In the genomic region with DNA sequence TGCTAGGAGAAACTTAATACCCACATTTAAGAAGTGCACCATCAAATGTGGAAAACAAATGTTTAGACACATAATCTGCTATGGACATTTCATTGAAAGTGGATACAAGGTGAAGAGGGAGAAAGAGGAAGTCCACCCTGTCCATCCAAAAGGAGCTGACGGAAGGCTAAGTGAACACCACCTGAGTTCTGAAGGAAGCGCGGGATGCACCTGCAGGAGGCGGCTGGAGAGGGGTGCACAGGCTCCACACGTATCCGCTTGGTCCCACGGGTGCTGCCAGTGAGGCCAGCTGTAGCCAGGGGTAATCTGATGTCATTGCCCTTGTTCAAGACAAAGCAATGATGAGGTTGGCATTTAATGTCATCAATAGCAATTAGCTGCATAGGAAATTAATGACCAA, we compare ENCODE assay signal across 37 cellular contexts.
"Had no signal": no experiment of that assay in that cellular context is flagged by ENCODE, and none has a peak within 500 bp of the region (broad histone marks: within the 10 kb centered on the region; RNA-seq: fewer than 3 reads in every experiment).

No MANE protein-coding gene starts in this region.

- H3K27me3 ChIP-seq: adrenal gland, body of pancreas, brain microvascular endothelial cell, breast epithelium had no signal

- H3K36me3 ChIP-seq: adrenal gland, brain microvascular endothelial cell, breast epithelium had no signal

- H3K4me1 ChIP-seq: adrenal gland, body of pancreas, breast epithelium had no signal

- H3K27ac ChIP-seq: adrenal gland, body of pancreas, brain microvascular endothelial cell, breast epithelium, VCaP had no signal

- FAIRE-seq: astrocyte, TTC549 had no signal

- ATAC-seq: activated CD8-positive, alpha-beta T cell treated with anti-CD3 and anti-CD28 coated beads for 36 hours; activated naive CD4-positive, alpha-beta T cell treated with anti-CD3 and anti-CD28 coated beads, Interleukin-2, amount 50 U/mL, for 72 hours; activated T-cell treated with anti-CD3 and anti-CD28 coated beads, Interleukin-2, amount 50 U/mL, for 4 hours; activated T-cell treated with anti-CD3 and anti-CD28 coated beads, Interleukin-2, amount 50 U/mL, for 72 hours; activated T-helper 17 cell treated with anti-CD3 and anti-CD28 coated beads, Interleukin-2, amount 50 U/mL, for 72 hours; body of pancreas had no signal

- H3K4me1 Mint-ChIP-seq: activated B cell treated with CpG ODN at 0.5 μM for 24 hours; activated CD4-positive, alpha-beta T cell treated with anti-CD3 and anti-CD28 coated beads, Interleukin-2, amount 10 ng/mL, durations not matched to agents 24 days and 14 days; activated naive CD8-positive, alpha-beta T cell treated with anti-CD3 and anti-CD28 coated beads for 36 hours; activated T-helper 17 cell treated with anti-CD3 and anti-CD28 coated beads, Interleukin-2, amount 50 U/mL, for 72 hours had no signal

- H3K9me3 ChIP-seq: adrenal gland, body of pancreas, breast epithelium had no signal

- H3K4me3 Mint-ChIP-seq: activated B cell treated with CpG ODN at 0.5 μM for 24 hours; activated CD4-positive, alpha-beta memory T cell treated with anti-CD3 and anti-CD28 coated beads for 36 hours; activated CD4-positive, alpha-beta T cell treated with anti-CD3 and anti-CD28 coated beads, Interleukin-2, amount 10 ng/mL, durations not matched to agents 24 days and 14 days; activated CD8-positive, alpha-beta T cell treated with anti-CD3 and anti-CD28 coated beads for 36 hours; activated naive CD4-positive, alpha-beta T cell treated with anti-CD3 and anti-CD28 coated beads for 36 hours; activated naive CD8-positive, alpha-beta T cell treated with anti-CD3 and anti-CD28 coated beads for 36 hours; activated T-cell treated with anti-CD3 and anti-CD28 coated beads, Interleukin-2, amount 50 U/mL, for 4 hours; activated T-cell treated with anti-CD3 and anti-CD28 coated beads, Interleukin-2, amount 50 U/mL, for 72 hours; activated T-helper 1 cell treated with anti-CD3 and anti-CD28 coated beads, Interleukin-12 subunit alpha, Interleukin-12 subunit beta, Interleukin-2, Interleukin-4 antibody, amounts not matched to agents 30 ng/mL and 10 ng/mL and 1 ng/mL, durations not matched to agents 14 hours and 24 hours and 36 hours; activated T-helper 17 cell treated with anti-CD3 and anti-CD28 coated beads, Interleukin-2, amount 50 U/mL, for 72 hours; T-helper 1 cell treated with Interleukin-12 subunit alpha and Interleukin-12 subunit beta and Interleukin-4 antibody, amounts not matched to agents 30 μg/mL and 1 μg/mL, for 36 hours; T-helper 2 cell treated with Interferon-gamma antibody and Interleukin-4, amounts not matched to agents 5 μg/mL and 100 μg/mL, for 36 hours had no signal

- H3K27ac Mint-ChIP-seq: activated B cell treated with CpG ODN at 0.5 μM for 24 hours; activated CD4-positive, alpha-beta memory T cell treated with anti-CD3 and anti-CD28 coated beads for 36 hours; activated CD4-positive, alpha-beta T cell treated with anti-CD3 and anti-CD28 coated beads, Interleukin-2, amount 10 ng/mL, durations not matched to agents 24 days and 14 days; activated CD8-positive, alpha-beta T cell treated with anti-CD3 and anti-CD28 coated beads for 36 hours; activated naive CD4-positive, alpha-beta T cell treated with anti-CD3 and anti-CD28 coated beads for 36 hours; activated naive CD4-positive, alpha-beta T cell treated with anti-CD3 and anti-CD28 coated beads, Interleukin-2, amount 50 U/mL, for 72 hours; activated naive CD8-positive, alpha-beta T cell treated with anti-CD3 and anti-CD28 coated beads for 36 hours; activated T-cell treated with anti-CD3 and anti-CD28 coated beads, Interleukin-2, amount 50 U/mL, for 72 hours; activated T-helper 1 cell treated with anti-CD3 and anti-CD28 coated beads, Interleukin-12 subunit alpha, Interleukin-12 subunit beta, Interleukin-2, Interleukin-4 antibody, amounts not matched to agents 30 ng/mL and 10 ng/mL and 1 ng/mL, durations not matched to agents 14 hours and 24 hours and 36 hours; activated T-helper 17 cell treated with anti-CD3 and anti-CD28 coated beads, Interleukin-2, amount 50 U/mL, for 72 hours; T-helper 1 cell treated with Interleukin-12 subunit alpha and Interleukin-12 subunit beta and Interleukin-4 antibody, amounts not matched to agents 30 μg/mL and 1 μg/mL, for 36 hours; T-helper 2 cell treated with Interferon-gamma antibody and Interleukin-4, amounts not matched to agents 5 μg/mL and 100 μg/mL, for 36 hours had no signal

- H3K36me3 Mint-ChIP-seq: activated CD4-positive, alpha-beta memory T cell treated with anti-CD3 and anti-CD28 coated beads for 36 hours; activated naive CD4-positive, alpha-beta T cell treated with anti-CD3 and anti-CD28 coated beads, Interleukin-2, amount 50 U/mL, for 72 hours; activated naive CD8-positive, alpha-beta T cell treated with anti-CD3 and anti-CD28 coated beads for 36 hours had no signal

- H3K9me3 Mint-ChIP-seq: activated CD8-positive, alpha-beta T cell treated with anti-CD3 and anti-CD28 coated beads for 36 hours; activated naive CD4-positive, alpha-beta T cell treated with anti-CD3 and anti-CD28 coated beads for 36 hours; activated naive CD8-positive, alpha-beta T cell treated with anti-CD3 and anti-CD28 coated beads for 36 hours; activated T-cell treated with anti-CD3 and anti-CD28 coated beads, Interleukin-2, amount 50 U/mL, for 4 hours; activated T-helper 1 cell treated with anti-CD3 and anti-CD28 coated beads, Interleukin-12 subunit alpha, Interleukin-12 subunit beta, Interleukin-2, Interleukin-4 antibody, amounts not matched to agents 30 ng/mL and 10 ng/mL and 1 ng/mL, durations not matched to agents 14 hours and 24 hours and 36 hours; activated T-helper 17 cell treated with anti-CD3 and anti-CD28 coated beads, Interleukin-2, amount 50 U/mL, for 72 hours; T-helper 1 cell treated with Interleukin-12 subunit alpha and Interleukin-12 subunit beta and Interleukin-4 antibody, amounts not matched to agents 30 μg/mL and 1 μg/mL, for 36 hours; T-helper 2 cell treated with Interferon-gamma antibody and Interleukin-4, amounts not matched to agents 5 μg/mL and 100 μg/mL, for 36 hours had no signal

- H3K4me3 ChIP-seq: adrenal gland, body of pancreas, breast epithelium had no signal

- DNase-seq: activated B cell treated with CpG ODN at 0.5 μM for 24 hours; activated CD4-positive, alpha-beta memory T cell treated with anti-CD3 and anti-CD28 coated beads for 36 hours; activated CD4-positive, alpha-beta T cell treated with anti-CD3 and anti-CD28 coated beads for 4 hours; activated CD4-positive, alpha-beta T cell treated with anti-CD3 and anti-CD28 coated beads, Interleukin-2, amount 10 ng/mL, durations not matched to agents 24 days and 14 days; activated CD4-positive, alpha-beta T cell treated with anti-CD3 and anti-CD28 coated beads, Interleukin-2, amount 50 U/mL, for 1 hour; activated CD4-positive, alpha-beta T cell treated with anti-CD3 and anti-CD28 coated beads, Interleukin-2, amount 50 U/mL, for 4 hours; activated CD4-positive, CD25-positive, alpha-beta regulatory T cell treated with anti-CD3 and anti-CD28 coated beads, Interleukin-2, amount 50 U/mL, for 72 hours; activated CD8-positive, alpha-beta memory T cell treated with anti-CD3 and anti-CD28 coated beads, Interleukin-2, amount 50 U/mL, for 4 hours; activated CD8-positive, alpha-beta T cell treated with anti-CD3 and anti-CD28 coated beads for 36 hours; activated effector memory CD4-positive, alpha-beta T cell treated with anti-CD3 and anti-CD28 coated beads, Interleukin-2, amount 50 U/mL, for 16 hours; activated gamma-delta T cell treated with Interleukin-2 at 50 U/mL for 16 hours; activated naive CD4-positive, alpha-beta T cell; activated naive CD4-positive, alpha-beta T cell treated with anti-CD3 and anti-CD28 coated beads for 36 hours; activated naive CD4-positive, alpha-beta T cell treated with anti-CD3 and anti-CD28 coated beads, Interleukin-2, amount 50 U/mL, for 16 hours; activated naive CD8-positive, alpha-beta T cell treated with anti-CD3 and anti-CD28 coated beads for 36 hours; activated T-cell treated with anti-CD3 and anti-CD28 coated beads for 4 hours; activated T-cell treated with anti-CD3 and anti-CD28 coated beads, Interleukin-2, amount 50 U/mL, for 1 hour; activated T-cell treated with anti-CD3 and anti-CD28 coated beads, Interleukin-2, amount 50 U/mL, for 4 hours; activated T-cell treated with anti-CD3 and anti-CD28 coated beads, Interleukin-2, amount 50 U/mL, for 72 hours; adrenal gland; amniotic stem cell; aorta; body of pancreas; brain microvascular endothelial cell; central memory CD4-positive, alpha-beta T cell; T-helper 1 cell; T-helper 2 cell; T-helper 9 cell had no signal
